ENCODE assay signal across 18 cellular contexts in the genomic region with DNA sequence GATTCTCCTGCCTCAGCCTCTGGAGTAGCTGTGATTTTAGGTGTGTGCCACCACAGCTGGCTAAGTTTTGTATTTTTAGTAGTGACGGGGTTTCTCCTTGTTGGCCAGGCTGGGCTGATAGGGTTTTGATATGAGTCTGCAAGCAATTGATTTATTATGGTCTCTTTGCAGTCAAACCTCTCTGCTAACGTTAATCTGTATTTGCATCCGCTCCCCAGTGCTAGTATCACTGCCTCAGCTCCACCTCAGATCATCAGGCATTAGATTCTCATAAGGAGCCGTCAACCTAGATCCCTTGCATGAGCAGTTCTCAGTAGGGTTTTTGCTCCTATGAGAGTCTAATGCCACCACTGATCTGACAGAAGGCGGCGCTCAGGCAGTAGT. TPM values are rescaled to one million over a fixed set of nuclear protein-coding genes. Genes with fewer than 3 reads are reported as not detected.
DNase-seq lines count a peak whose midpoint lies in the region; ATAC-seq and TF ChIP-seq lines count a peak whose summit lies in the region.
"Had no signal": no experiment of that assay in that cellular context is flagged by ENCODE, and none has a peak within 500 bp of the region (broad histone marks: within the 10 kb centered on the region; RNA-seq: fewer than 3 reads in every experiment).

No MANE protein-coding gene starts in this region.

- ATAC-seq in WTC11: no peak
- no peak for ATAC-seq in GM21526 (IDR thresholded peaks at IDR 0.05; ENCODE audit: low FRiP score, unreplicated experiment)
- no peak for ATAC-seq in T-helper 17 cell
- ATAC-seq: CD8-positive, alpha-beta T cell; GM23338 had no signal

- dilution Hi-C loops in mammary epithelial cell (cut with HindIII; ENCODE audit: low sequenced_read_pairs): no loop called here

- H2BK120ac ChIP-seq in trophoblast cell (ENCODE audit: insufficient read depth, low read length, poor library complexity): no peak overlapping the region

- H3K36me3 ChIP-seq in HEK293 (ENCODE audit: control insufficient read depth in 2 of 2, insufficient read depth in 1 of 2, low read length in 2 of 2) (peaks cover 0 to 18% of the 10 kb centered on the region in 2 experiments; a peak in 2 of 3 replicates), OCI-LY7 (ENCODE audit: insufficient read depth, low read length) (peaks cover 75% of the 10 kb centered on the region), trophoblast cell (ENCODE audit: control insufficient read depth in 1 of 2, insufficient read depth in 2 of 2, low read length in 2 of 2) (peaks cover 1 to 2% of the 10 kb centered on the region in 2 experiments), mammary epithelial cell (ENCODE audit: insufficient read depth, low read length) (no peaks in the 10 kb centered on the region)

- no peak overlapping the region for H4K12ac ChIP-seq in trophoblast cell (ENCODE audit: low read depth, low read length)

- H3K4me1 Mint-ChIP-seq in WTC11 (no peaks in the 10 kb centered on the region), T-helper 17 cell (peaks cover 30% of the 10 kb centered on the region)
- H3K4me1 Mint-ChIP-seq: GM23338, H9 had no signal

- H3K27me3 Mint-ChIP-seq in WTC11 (ENCODE audit: low read depth) (no peaks in the 10 kb centered on the region), T-helper 17 cell (no peaks in the 10 kb centered on the region)
- H3K27me3 Mint-ChIP-seq: CD4-positive, CD25-positive, alpha-beta regulatory T cell had no signal

- no peak overlapping the region for H2BK5ac ChIP-seq in trophoblast cell (ENCODE audit: low read depth, low read length, poor library complexity)

- no peak for DNase-seq in OCI-LY7 (ENCODE audit: low spot score)
- no peak for DNase-seq in WTC11 (ENCODE audit: low spot score)
- DNase-seq in trophoblast cell: no peak
- DNase-seq in mammary epithelial cell: no peak
- DNase-seq in cardiac septum (ENCODE audit: low spot score): no peak
- no peak for DNase-seq in T-helper 17 cell
- DNase-seq: C1 segment of cervical spinal cord; Caco-2; CD8-positive, alpha-beta T cell; DMS153; EL; GDM1; H9 had no signal

- no peak for TF ChIP-seq CTCF in HEK293 (tag by site-specific recombination; IDR thresholded peaks at IDR 0.05)
- peak; percentile 6; the same call in 1 of the 2 replicates for TF ChIP-seq CTCF in OCI-LY7 (conservative IDR thresholded peaks at IDR 0.05; ENCODE audit: low read length)
- no peak for TF ChIP-seq CTCF in WTC11 (IDR thresholded peaks at IDR 0.05)
- TF ChIP-seq CTCF in mammary epithelial cell (conservative IDR thresholded peaks at IDR 0.05 in 1 of 2, IDR thresholded peaks at IDR 0.05 in 1 of 2; ENCODE audit: extremely low read depth in 1 of 2, insufficient read depth in 1 of 2, low read depth in 1 of 2, low read length in 2 of 2): no peak

- no peak overlapping the region for H2AK5ac ChIP-seq in trophoblast cell (ENCODE audit: low read length)

- no peak overlapping the region for H3K4me3 Mint-ChIP-seq in WTC11
- no peak overlapping the region for H3K4me3 Mint-ChIP-seq in T-helper 17 cell
- H3K4me3 Mint-ChIP-seq: CD4-positive, CD25-positive, alpha-beta regulatory T cell; CD8-positive, alpha-beta T cell; GM23338; H9 had no signal

- POLR2A ChIA-PET in HEK293 (lab: Yijun Ruan, JAX): interaction anchor here (1.0 kb wide), 1 partner anchor 144 kb away, joined by 3 read pairs; a partner anchor contains a TSS
- POLR2A ChIA-PET in OCI-LY7 (lab: Charles Lee): interaction anchor here (0.8 to 2.3 kb wide), 3 partner anchors 10 to 44 kb away, joined by 3 to 16 read pairs (median 4); a partner anchor contains a TSS
- POLR2A ChIA-PET in WTC11 (lab: Charles Lee): no interaction called here

- H3K9ac ChIP-seq in trophoblast cell (ENCODE audit: low read length): no peak overlapping the region
- no peak overlapping the region for H3K9ac ChIP-seq in mammary epithelial cell (ENCODE audit: insufficient read depth, low read length)

- H4K8ac ChIP-seq in trophoblast cell (ENCODE audit: low read depth, low read length): no peak overlapping the region

- peaks cover 7% of the 10 kb centered on the region; the same call in 1 of the 2 replicates for H4K20me1 ChIP-seq in OCI-LY7 (ENCODE audit: insufficient read depth, low read length)
- no peaks in the 10 kb centered on the region for H4K20me1 ChIP-seq in mammary epithelial cell (ENCODE audit: insufficient read depth, low read length)

- no CpG with 5 or more reads among the region's 6 CpGs for WGBS in trophoblast cell (ENCODE audit: extremely low coverage, insufficient coverage, insufficient read length)
- WGBS in mammary epithelial cell (ENCODE audit: low coverage, missing lambda C conversion rate): 100% methylated on average over 4 of the region's 6 CpGs

- peaks cover 18% of the 10 kb centered on the region for H3K9me3 Mint-ChIP-seq in WTC11
- H3K9me3 Mint-ChIP-seq: CD4-positive, CD25-positive, alpha-beta regulatory T cell; CD8-positive, alpha-beta T cell had no signal

- H3K4me1 ChIP-seq in HEK293 (ENCODE audit: control insufficient read depth, insufficient read depth, low read length) (peaks cover 1% of the 10 kb centered on the region; the same call in 1 of the 2 replicates), OCI-LY7 (ENCODE audit: insufficient read depth, low read length, poor library complexity, severe bottlenecking) (no peaks in the 10 kb centered on the region), trophoblast cell (ENCODE audit: control insufficient read depth in 1 of 2, insufficient read depth in 2 of 2, low read length in 2 of 2) (no peaks in the 10 kb centered on the region), mammary epithelial cell (ENCODE audit: insufficient read depth, low read length) (no peaks in the 10 kb centered on the region)
- H3K4me1 ChIP-seq: Caco-2 had no signal

- H2AFZ ChIP-seq in OCI-LY7 (ENCODE audit: low read length) (no peak overlapping the region), trophoblast cell (ENCODE audit: insufficient read depth, low read length, poor library complexity) (no peak overlapping the region), mammary epithelial cell (ENCODE audit: low read depth, low read length) (no peak overlapping the region)
- H2AFZ ChIP-seq: GM23338 had no signal

- no peak overlapping the region for H2BK12ac ChIP-seq in trophoblast cell (ENCODE audit: low read length)

- H3K4me3 ChIP-seq in HEK293 (ENCODE audit: low read depth, low read length) (no peak overlapping the region), OCI-LY7 (ENCODE audit: low read depth, low read length, poor library complexity, severe bottlenecking) (no peak overlapping the region), trophoblast cell (ENCODE audit: low read depth, low read length) (no peak overlapping the region), mammary epithelial cell (replicated peaks in 1 of 3; ENCODE audit: insufficient read depth in 1 of 3, low read depth in 2 of 3, low read length in 3 of 3) (no peak overlapping the region)
- H3K4me3 ChIP-seq: GM12878, GM23338 had no signal

- no peaks in the 10 kb centered on the region for H3K27me3 ChIP-seq in trophoblast cell (ENCODE audit: insufficient read depth, low read length)
- H3K27me3 ChIP-seq in mammary epithelial cell (ENCODE audit: insufficient read depth, low read length): no peaks in the 10 kb centered on the region

- H3K18ac ChIP-seq in trophoblast cell (ENCODE audit: low read length): peak overlapping the region; percentile 47

- CTCF ChIA-PET in HEK293 (lab: Yijun Ruan, JAX) (interaction anchor here (0.6 to 0.7 kb wide), 2 partner anchors 10 to 233 kb away, joined by 3 to 7 read pairs; no protein-coding TSS in a partner anchor), OCI-LY7 (lab: Charles Lee; ENCODE audit: unreplicated experiment) (no interaction called here), WTC11 (lab: Charles Lee) (interaction anchor here (1.7 kb wide), 1 partner anchor 186 kb away, joined by 4 read pairs; no protein-coding TSS in a partner anchor), mammary epithelial cell (lab: Charles Lee; ENCODE audit: low non-redundant PET) (no interaction called here)

- no peaks in the 10 kb centered on the region for H3K9me3 ChIP-seq in HEK293 (ENCODE audit: control insufficient read depth, insufficient read depth, low read depth, low read length)
- no peaks in the 10 kb centered on the region for H3K9me3 ChIP-seq in OCI-LY7 (ENCODE audit: low read length)
- peaks cover 1% of the 10 kb centered on the region for H3K9me3 ChIP-seq in trophoblast cell (ENCODE audit: insufficient read depth, low read depth, low read length)
- no peaks in the 10 kb centered on the region for H3K9me3 ChIP-seq in mammary epithelial cell (replicated peaks; ENCODE audit: insufficient read depth, low read length)
- no peaks in the 10 kb centered on the region for H3K9me3 ChIP-seq in T-helper 17 cell (ENCODE audit: control insufficient read depth, low read length, poor library complexity, severe bottlenecking)
- H3K9me3 ChIP-seq: Caco-2 had no signal

- no peak overlapping the region for H3K27ac ChIP-seq in HEK293 (ENCODE audit: extremely low read depth, low read depth, low read length)
- H3K27ac ChIP-seq in OCI-LY7 (ENCODE audit: low read depth, low read length, poor library complexity, severe bottlenecking): no peak overlapping the region
- H3K27ac ChIP-seq in trophoblast cell (ENCODE audit: low read depth, low read length): no peak overlapping the region
- H3K27ac ChIP-seq in mammary epithelial cell (ENCODE audit: insufficient read depth, low read depth, low read length): no peak overlapping the region

- no peaks in the 10 kb centered on the region for H3K79me1 ChIP-seq in trophoblast cell (ENCODE audit: low read length)

- no peak overlapping the region for H3K14ac ChIP-seq in trophoblast cell (ENCODE audit: low read length)

- peak overlapping the region; percentile 33 for H3K4ac ChIP-seq in trophoblast cell (ENCODE audit: low read depth, low read length)

- H3K27ac Mint-ChIP-seq in WTC11: no peak overlapping the region
- H3K27ac Mint-ChIP-seq in T-helper 17 cell: no peak overlapping the region
- H3K27ac Mint-ChIP-seq: CD8-positive, alpha-beta T cell; GM23338; H9 had no signal

- no peaks in the 10 kb centered on the region for H3K9me2 ChIP-seq in OCI-LY7 (ENCODE audit: insufficient read depth, low read length)

- H3K79me2 ChIP-seq in OCI-LY7 (ENCODE audit: insufficient read depth, low read depth, low read length) (peaks cover 96% of the 10 kb centered on the region), trophoblast cell (ENCODE audit: control insufficient read depth, insufficient read depth, low read length, poor library complexity) (peaks cover 2% of the 10 kb centered on the region), mammary epithelial cell (ENCODE audit: insufficient read depth, low read length) (peaks cover 79% of the 10 kb centered on the region)

- H3K36me3 Mint-ChIP-seq in WTC11 (peaks cover 29% of the 10 kb centered on the region), T-helper 17 cell (ENCODE audit: low read depth) (peaks cover 2% of the 10 kb centered on the region)

- H4K91ac ChIP-seq in trophoblast cell (ENCODE audit: low read depth, low read length): no peak overlapping the region

- BruUV-seq in OCI-LY7 (replicated peaks; lab: Mats Ljungman, UMichigan) (no TSS peak), mammary epithelial cell (replicated peaks; lab: Mats Ljungman, UMichigan) (no TSS peak)

- intact Hi-C loops in OCI-LY7 (cut with micrococcal nuclease; ENCODE audit: unreplicated experiment): no loop called here
- intact Hi-C loops in mammary epithelial cell (cut with micrococcal nuclease): loop anchor here (1.0 kb wide), 1 partner anchor 163 kb away; no protein-coding TSS in a partner anchor
- intact Hi-C loops in cardiac septum (cut with DNase I): no loop called here

- H3K4me2 ChIP-seq in OCI-LY7 (ENCODE audit: low read length) (no peak overlapping the region), trophoblast cell (ENCODE audit: low read length) (no peak overlapping the region), mammary epithelial cell (ENCODE audit: insufficient read depth, low read depth, low read length) (no peak overlapping the region)
- H3K4me2 ChIP-seq: GM23338 had no signal

- in situ Hi-C loops in mammary epithelial cell (cut with MboI; ENCODE audit: low sequenced_read_pairs in 2 of 2): no loop called here

- no peak overlapping the region for H3K23ac ChIP-seq in trophoblast cell (ENCODE audit: low read length)

RNA-seq across cellular contexts. Expression of a gene that starts 19.0 kb away (rescaled TPM):
- total RNA-seq in OCI-LY7 (2014; rRNA removed; shearing (Covaris generic)): 68.6 and 77.5 TPM in 2 replicates
- total RNA-seq in OCI-LY7 (2022): 92.6 and 96.5 TPM in 2 replicates
- total RNA-seq in WTC11 (2021): 50.6 to 58.9 TPM (median 54.5 TPM) in 3 replicates
- polyA plus RNA-seq in trophoblast cell (2013): 56.4 and 61.0 TPM in 2 replicates
- total RNA-seq in mammary epithelial cell: 10 to 100 TPM; 30.8 to 56.3 TPM
- polyA plus RNA-seq in mammary epithelial cell: 56.0 TPM
- 18.9 TPM for polyA minus RNA-seq in mammary epithelial cell
- 32.7 TPM for total RNA-seq in cardiac septum
- total RNA-seq in T-helper 17 cell: 10 to 100 TPM; 20.8 to 22.3 TPM

RNA-seq across cellular contexts. Expression of a gene that starts 47.3 kb away (rescaled TPM):
- total RNA-seq in OCI-LY7 (2014; rRNA removed; shearing (Covaris generic)): 21.0 and 28.1 TPM in 2 replicates
- total RNA-seq in OCI-LY7 (2022) (29.7 and 32.3 TPM in 2 replicates), WTC11 (2021) (7.3 to 9.0 TPM (median 7.8 TPM) in 3 replicates), mammary epithelial cell (10 to 100 TPM; 18.6 to 22.8 TPM), cardiac septum (91.2 TPM), T-helper 17 cell (10 to 100 TPM; 11.0 to 15.5 TPM)
- polyA plus RNA-seq in trophoblast cell (2013): 2.3 and 2.6 TPM in 2 replicates
- polyA plus RNA-seq in mammary epithelial cell: 18.5 TPM
- polyA minus RNA-seq in mammary epithelial cell: 24.2 TPM

RNA-seq across cellular contexts. Expression of a gene that starts 58.4 kb away (rescaled TPM):
- 4.5 and 11.0 TPM in 2 replicates for total RNA-seq in OCI-LY7 (2014; rRNA removed; shearing (Covaris generic))
- total RNA-seq in OCI-LY7 (2022): 8.7 and 11.8 TPM in 2 replicates
- 4.7 to 6.0 TPM (median 5.1 TPM) in 3 replicates for total RNA-seq in WTC11 (2021)
- polyA plus RNA-seq in trophoblast cell (2013): 5.9 and 8.2 TPM in 2 replicates
- 1 to 10 TPM; 3.3 to 4.7 TPM for total RNA-seq in mammary epithelial cell
- 2.9 TPM for polyA plus RNA-seq in mammary epithelial cell
- 7.7 TPM for polyA minus RNA-seq in mammary epithelial cell
- total RNA-seq in cardiac septum: 4.0 TPM
- total RNA-seq in T-helper 17 cell: 1 to 10 TPM; 5.7 to 6.5 TPM

Comparison
In these comparisons a context has a peak if more than half of its experiments do, and no peak if none do; other contexts are left out.
1. CTCF ChIA-PET loops: an anchor here in HEK293 (0.6 to 0.7 kb wide) and WTC11 (1.7 kb wide); none called in OCI-LY7 and mammary epithelial cell.